Comparison of ENCODE assay signal across 7 cellular contexts in genomic region chr1:155360051-155360450, GRCh38. TPM values are rescaled to one million over a fixed set of nuclear protein-coding genes. Genes with fewer than 3 reads are reported as not detected.
"Had no signal": no experiment of that assay in that cellular context is flagged by ENCODE, and none has a peak within 500 bp of the region (broad histone marks: within the 10 kb centered on the region; RNA-seq: fewer than 3 reads in every experiment).

No MANE protein-coding gene starts in this region.

- H3K4me1 ChIP-seq: HAP-1 had no signal

- ATAC-seq: HCT116 had no signal

- H3K27ac ChIP-seq: GM23248 had no signal

- H3K4me3 ChIP-seq: GM23248, HAP-1 had no signal

- DNase-seq: GM23248, GOT3, H7, IMR-90 had no signal

- H3K9me3 ChIP-seq: HAP-1 had no signal

RNA-seq across cellular contexts. Expression of gene PKLR, which starts 58.8 kb away (rescaled TPM):
- total RNA-seq: GM23248, H4, IMR-90 had no signal
- polyA plus RNA-seq: GM23248 had no signal
